9 cellular contexts compared by ENCODE assay signal in genomic region chr17:76075364-76076099, GRCh38. TPM values are rescaled to one million over a fixed set of nuclear protein-coding genes. Genes with fewer than 3 reads are reported as not detected.
DNase-seq lines count a peak whose midpoint lies in the region; ATAC-seq and TF ChIP-seq lines count a peak whose summit lies in the region.
"Had no signal": no experiment of that assay in that cellular context is flagged by ENCODE, and none has a peak within 500 bp of the region (broad histone marks: within the 10 kb centered on the region; RNA-seq: fewer than 3 reads in every experiment).

No MANE protein-coding gene starts in this region.

- H3K4me1 Mint-ChIP-seq in activated T-helper 2 cell treated with anti-CD3 and anti-CD28 coated beads, Interferon-gamma antibody, Interleukin-2, Interleukin-4, amounts not matched to agents 10 μg/mL and 5 μg/mL and 100 μg/mL, durations not matched to agents 14 hours and 24 hours and 36 hours (ENCODE audit: low read depth) = peaks cover 16% of the 10 kb centered on the region

- H3K27me3 ChIP-seq in BLaER1 treated with 17β-estradiol and CSF1 and Interleukin-3, amounts not matched to agents 10 nM and 100 nM = peaks cover 69 to 73% (median 73%) of the 10 kb centered on the region in 11 experiments
- H3K27me3 ChIP-seq in body of pancreas = peaks cover 7 to 42% of the 10 kb centered on the region in 2 donors

- H3K9me3 ChIP-seq in BLaER1 treated with 17β-estradiol and CSF1 and Interleukin-3, amounts not matched to agents 10 nM and 100 nM (replicated peaks in 1 of 11) = no peaks in the 10 kb centered on the region
- H3K9me3 ChIP-seq in body of pancreas = no peaks in the 10 kb centered on the region

- H4K20me1 ChIP-seq in BLaER1 treated with 17β-estradiol and CSF1 and Interleukin-3, amounts not matched to agents 10 nM and 100 nM = peaks cover 0 to 65% (median 22%) of the 10 kb centered on the region in 11 experiments; a peak in 18 of 22 replicates

- no peak for TF ChIP-seq POLR2A in body of pancreas (IDR thresholded peaks at IDR 0.05)

- peaks cover 0 to 3% (median 0%) of the 10 kb centered on the region in 11 experiments; a peak in 4 of 22 replicates for H3K36me3 ChIP-seq in BLaER1 treated with 17β-estradiol and CSF1 and Interleukin-3, amounts not matched to agents 10 nM and 100 nM
- no peaks in the 10 kb centered on the region for H3K36me3 ChIP-seq in body of pancreas (replicated peaks in 1 of 2; ENCODE audit: insufficient read depth in 1 of 2, low read depth in 2 of 2)

- H3K27ac ChIP-seq in BLaER1 treated with 17β-estradiol and CSF1 and Interleukin-3, amounts not matched to agents 10 nM and 100 nM = no peak overlapping the region
- H3K27ac ChIP-seq in body of pancreas = no peak overlapping the region
- H3K27ac ChIP-seq: KMS-11 had no signal

- H3K9ac ChIP-seq in BLaER1 treated with 17β-estradiol and CSF1 and Interleukin-3, amounts not matched to agents 10 nM and 100 nM = no peak overlapping the region
- H3K9ac ChIP-seq: KMS-11 had no signal

- H3K27me3 Mint-ChIP-seq in activated T-helper 2 cell treated with anti-CD3 and anti-CD28 coated beads, Interferon-gamma antibody, Interleukin-2, Interleukin-4, amounts not matched to agents 10 μg/mL and 5 μg/mL and 100 μg/mL, durations not matched to agents 14 hours and 24 hours and 36 hours (ENCODE audit: low read depth) = peaks cover 50% of the 10 kb centered on the region

- peaks cover 21% of the 10 kb centered on the region for H3K36me3 Mint-ChIP-seq in activated T-helper 2 cell treated with anti-CD3 and anti-CD28 coated beads, Interferon-gamma antibody, Interleukin-2, Interleukin-4, amounts not matched to agents 10 μg/mL and 5 μg/mL and 100 μg/mL, durations not matched to agents 14 hours and 24 hours and 36 hours (ENCODE audit: low read depth)

- H3K4me2 ChIP-seq in BLaER1 treated with 17β-estradiol and CSF1 and Interleukin-3, amounts not matched to agents 10 nM and 100 nM = peak overlapping the region; percentile 72 to 94 (median 89); a peak in 21 of 22 replicates
- H3K4me2 ChIP-seq: KMS-11 had no signal

- peaks cover 70 to 80% (median 76%) of the 10 kb centered on the region in 10 experiments for H3K4me1 ChIP-seq in BLaER1 treated with 17β-estradiol and CSF1 and Interleukin-3, amounts not matched to agents 10 nM and 100 nM
- peaks cover 67% of the 10 kb centered on the region for H3K4me1 ChIP-seq in body of pancreas

- peak overlapping the region in 6 of 10 experiments; percentile 42 to 64 (median 47); a peak in 7 of 20 replicates for H3K4me3 ChIP-seq in BLaER1 treated with 17β-estradiol and CSF1 and Interleukin-3, amounts not matched to agents 10 nM and 100 nM
- no peak overlapping the region for H3K4me3 ChIP-seq in body of pancreas

- H3K27ac Mint-ChIP-seq in activated T-helper 2 cell treated with anti-CD3 and anti-CD28 coated beads, Interferon-gamma antibody, Interleukin-2, Interleukin-4, amounts not matched to agents 10 μg/mL and 5 μg/mL and 100 μg/mL, durations not matched to agents 14 hours and 24 hours and 36 hours = no peak overlapping the region

- no peak for TF ChIP-seq CTCF in GM20000 (IDR thresholded peaks at IDR 0.05; ENCODE audit: extremely low read depth, missing control alignments)
- TF ChIP-seq CTCF in body of pancreas (IDR thresholded peaks at IDR 0.05) = no peak

- ATAC-seq in HG03521 (IDR thresholded peaks at IDR 0.05; ENCODE audit: unreplicated experiment) (no peak), body of pancreas (no peak), Right ventricle myocardium inferior (no peak)

- peak overlapping the region; percentile 61 for H3K4me3 Mint-ChIP-seq in activated T-helper 2 cell treated with anti-CD3 and anti-CD28 coated beads, Interferon-gamma antibody, Interleukin-2, Interleukin-4, amounts not matched to agents 10 μg/mL and 5 μg/mL and 100 μg/mL, durations not matched to agents 14 hours and 24 hours and 36 hours (ENCODE audit: low read depth)

- WGBS in body of pancreas, 2 donors = 17 to 31% methylated on average over 36 to 42 of the region's 42 CpGs

- H3K9me3 Mint-ChIP-seq in activated T-helper 2 cell treated with anti-CD3 and anti-CD28 coated beads, Interferon-gamma antibody, Interleukin-2, Interleukin-4, amounts not matched to agents 10 μg/mL and 5 μg/mL and 100 μg/mL, durations not matched to agents 14 hours and 24 hours and 36 hours = no peaks in the 10 kb centered on the region

- intact Hi-C loops in activated T-helper 2 cell treated with anti-CD3 and anti-CD28 coated beads, Interferon-gamma antibody, Interleukin-2, Interleukin-4, amounts not matched to agents 10 μg/mL and 5 μg/mL and 100 μg/mL, durations not matched to agents 14 hours and 24 hours and 36 hours (cut with micrococcal nuclease) = loop anchor here (10.0 kb wide), 1 partner anchor 291 kb away; the partner anchor contains the start of gene UNK
- intact Hi-C loops in body of pancreas (cut with DNase I) (no loop called here), Right ventricle myocardium inferior (cut with DNase I) (no loop called here)

- peak; percentile 45 for DNase-seq in GM20000 (ENCODE audit: low spot score)
- no peak for DNase-seq in activated T-helper 2 cell treated with anti-CD3 and anti-CD28 coated beads, Interferon-gamma antibody, Interleukin-2, Interleukin-4, amounts not matched to agents 10 μg/mL and 5 μg/mL and 100 μg/mL, durations not matched to agents 14 hours and 24 hours and 36 hours (ENCODE audit: low spot score)
- DNase-seq in lung microvascular endothelial cell (ENCODE audit: low read depth in 2 of 2) = peak; percentile 49 to 53
- no peak for DNase-seq in body of pancreas
- no peak for DNase-seq in putamen (ENCODE audit: low spot score)
- DNase-seq in Right ventricle myocardium inferior (ENCODE audit: missing footprints) = no peak

RNA-seq across cellular contexts. Expression of gene GALR2, which starts 1.0 kb away (rescaled TPM):
- total RNA-seq in activated T-helper 2 cell treated with anti-CD3 and anti-CD28 coated beads, Interferon-gamma antibody, Interleukin-2, Interleukin-4, amounts not matched to agents 10 μg/mL and 5 μg/mL and 100 μg/mL, durations not matched to agents 14 hours and 24 hours and 36 hours = 10.7 and 14.5 TPM in 2 replicates
- total RNA-seq in lung microvascular endothelial cell (under 0.01 and 0.20 TPM in 2 replicates), body of pancreas (under 1 TPM in 1 of 2 donors, not detected in 1; 0.52 TPM), Right ventricle myocardium inferior (not detected)

RNA-seq across cellular contexts. Expression of gene SRP68, which starts 3.2 kb away (rescaled TPM):
- 188 and 194 TPM in 2 replicates for total RNA-seq in activated T-helper 2 cell treated with anti-CD3 and anti-CD28 coated beads, Interferon-gamma antibody, Interleukin-2, Interleukin-4, amounts not matched to agents 10 μg/mL and 5 μg/mL and 100 μg/mL, durations not matched to agents 14 hours and 24 hours and 36 hours
- total RNA-seq in lung microvascular endothelial cell (20.0 and 21.4 TPM in 2 replicates), body of pancreas (10 to 100 TPM; 26.2 to 27.7 TPM), Right ventricle myocardium inferior (60.1 TPM)

RNA-seq across cellular contexts. Expression of gene ZACN, which starts 3.5 kb away (rescaled TPM):
- total RNA-seq in activated T-helper 2 cell treated with anti-CD3 and anti-CD28 coated beads, Interferon-gamma antibody, Interleukin-2, Interleukin-4, amounts not matched to agents 10 μg/mL and 5 μg/mL and 100 μg/mL, durations not matched to agents 14 hours and 24 hours and 36 hours = 10.3 and 14.1 TPM in 2 replicates
- not detected in 2 replicates for total RNA-seq in lung microvascular endothelial cell
- total RNA-seq in body of pancreas = not detected
- not detected for total RNA-seq in Right ventricle myocardium inferior

RNA-seq across cellular contexts. Expression of gene EXOC7, which starts 28.1 kb away (rescaled TPM):
- 103 and 110 TPM in 2 replicates for total RNA-seq in activated T-helper 2 cell treated with anti-CD3 and anti-CD28 coated beads, Interferon-gamma antibody, Interleukin-2, Interleukin-4, amounts not matched to agents 10 μg/mL and 5 μg/mL and 100 μg/mL, durations not matched to agents 14 hours and 24 hours and 36 hours
- total RNA-seq in lung microvascular endothelial cell (55.4 and 74.0 TPM in 2 replicates), body of pancreas (10 to 100 TPM; 53.2 to 73.2 TPM), Right ventricle myocardium inferior (70.9 TPM)

RNA-seq across cellular contexts. Expression of gene EVPL, which starts 48.4 kb away (rescaled TPM):
- total RNA-seq in activated T-helper 2 cell treated with anti-CD3 and anti-CD28 coated beads, Interferon-gamma antibody, Interleukin-2, Interleukin-4, amounts not matched to agents 10 μg/mL and 5 μg/mL and 100 μg/mL, durations not matched to agents 14 hours and 24 hours and 36 hours = 0.02 TPM in 1 of 2 replicates, not detected in the other
- total RNA-seq in lung microvascular endothelial cell (not detected in 2 replicates), body of pancreas (10 to 100 TPM in 1 of 2 donors, 1 to 10 TPM in 1; 4.9 to 13.0 TPM), Right ventricle myocardium inferior (0.11 TPM)

Comparison
In these comparisons a context has a peak if more than half of its experiments do, and no peak if none do; other contexts are left out.
1. H3K4me3 ChIP-seq: peak in BLaER1 treated with 17β-estradiol and CSF1 and Interleukin-3, amounts not matched to agents 10 nM and 100 nM (6 of 10); none in body of pancreas (0 of 2).
2. DNase-seq: peak in GM20000 (single experiment) and lung microvascular endothelial cell (2 of 2); none in activated T-helper 2 cell treated with anti-CD3 and anti-CD28 coated beads, Interferon-gamma antibody, Interleukin-2, Interleukin-4, amounts not matched to agents 10 μg/mL and 5 μg/mL and 100 μg/mL, durations not matched to agents 14 hours and 24 hours and 36 hours (single experiment), body of pancreas (0 of 4), putamen (single experiment) and Right ventricle myocardium inferior (single experiment).
3. RNA of gene ZACN, which starts 3.5 kb away (total RNA-seq): 10.3 to 14.1 TPM in activated T-helper 2 cell treated with anti-CD3 and anti-CD28 coated beads, Interferon-gamma antibody, Interleukin-2, Interleukin-4, amounts not matched to agents 10 μg/mL and 5 μg/mL and 100 μg/mL, durations not matched to agents 14 hours and 24 hours and 36 hours; not detected in lung microvascular endothelial cell, not detected in body of pancreas and not detected in Right ventricle myocardium inferior (single experiment); every median in the first group is over 10 times any median in the second.